Comparison of ENCODE assay signal across 1 cellular context in the genomic region with DNA sequence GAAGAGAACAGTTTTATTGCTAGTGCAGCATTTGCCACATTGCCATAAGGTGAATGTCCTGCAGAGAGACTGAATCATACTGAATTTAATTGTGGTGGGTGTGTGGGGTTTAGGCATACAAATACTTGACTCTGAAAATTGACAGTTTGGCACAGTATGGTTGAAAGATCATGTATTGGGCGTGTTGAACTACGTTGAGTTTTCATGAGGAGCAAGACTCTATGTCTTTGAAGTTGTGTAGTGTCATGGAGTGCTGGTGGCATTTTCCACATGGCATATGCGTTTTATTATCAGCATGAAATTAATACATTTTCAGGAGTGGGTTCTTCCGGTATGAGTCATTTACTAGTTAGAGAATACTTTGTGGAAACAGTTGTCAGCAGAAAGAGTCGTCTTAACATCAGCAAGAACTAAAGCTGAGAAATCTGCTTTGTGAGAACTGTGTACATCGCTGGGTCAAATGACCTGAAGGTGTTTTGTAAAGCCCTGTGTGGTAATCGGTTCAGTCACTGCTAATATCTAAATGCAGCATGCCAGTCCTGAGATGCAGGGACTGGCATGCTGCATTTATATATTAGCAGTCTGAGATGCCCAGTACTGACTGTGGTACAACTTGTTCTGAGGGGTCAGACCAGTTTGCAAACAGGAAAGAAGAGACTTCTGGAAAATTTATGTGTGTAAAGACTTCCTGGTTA.
TF ChIP-seq lines count a peak whose summit lies in the region.

No MANE protein-coding gene starts in this region.

TF ChIP-seq in H1, 55 proteins besides CTCF, POLR2A, EP300 and RAD21 (continued from another document):
- TF ChIP-seq CHD2 (IDR thresholded peaks at IDR 0.05; ENCODE audit: low read length), result no peak
